In the genomic region with DNA sequence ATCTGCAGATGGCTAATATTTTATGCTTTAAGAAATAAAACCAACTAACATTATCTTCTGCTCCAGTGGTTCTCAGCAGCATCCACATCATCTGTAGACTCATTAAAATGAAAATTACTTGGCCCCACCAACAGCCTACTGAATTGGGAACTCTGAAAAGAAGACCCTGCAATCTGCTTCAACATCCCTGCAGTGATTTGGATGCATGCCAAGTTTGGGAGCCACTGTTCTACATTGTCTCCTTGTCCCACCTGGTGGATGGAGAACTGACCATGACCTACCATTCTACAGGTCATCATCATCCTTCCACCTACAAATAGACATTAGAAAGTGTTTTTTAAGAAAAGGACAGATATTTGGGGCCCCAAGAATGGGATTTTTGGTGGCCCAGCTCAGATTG, we compare ENCODE assay signal across 16 cellular contexts.
"Had no signal": no experiment of that assay in that cellular context is flagged by ENCODE, and none has a peak within 500 bp of the region (broad histone marks: within the 10 kb centered on the region; RNA-seq: fewer than 3 reads in every experiment).

No MANE protein-coding gene starts in this region.

- H3K27ac ChIP-seq: brain microvascular endothelial cell, gastrocnemius medialis, left lung, tibial nerve, uterus had no signal

- H3K4me1 ChIP-seq: gastrocnemius medialis, left lung, uterus had no signal

- H3K27ac Mint-ChIP-seq: activated CD4-positive, alpha-beta T cell treated with anti-CD3 and anti-CD28 coated beads, Interleukin-2, amount 10 ng/mL, durations not matched to agents 7 days and 5 days; activated naive CD8-positive, alpha-beta T cell treated with anti-CD3 and anti-CD28 coated beads for 36 hours; activated T-helper 1 cell treated with anti-CD3 and anti-CD28 coated beads, Interleukin-12 subunit alpha, Interleukin-12 subunit beta, Interleukin-2, Interleukin-4 antibody, amounts not matched to agents 30 ng/mL and 10 ng/mL and 1 ng/mL, durations not matched to agents 14 hours and 24 hours and 36 hours; naive thymus-derived CD8-positive, alpha-beta T cell; stimulated activated memory B cell treated with anti-CD40 and anti-IgM and Interleukin-4, amounts not matched to agents 10 μg/mL and 1 μg/mL and 100 μg/mL, for 72 hours; T-helper 2 cell treated with Interferon-gamma antibody and Interleukin-4, amounts not matched to agents 5 μg/mL and 100 μg/mL, for 36 hours had no signal

- H3K27me3 Mint-ChIP-seq: activated naive CD8-positive, alpha-beta T cell treated with anti-CD3 and anti-CD28 coated beads for 36 hours; stimulated activated memory B cell treated with anti-CD40 and anti-IgM and Interleukin-4, amounts not matched to agents 10 μg/mL and 1 μg/mL and 100 μg/mL, for 72 hours had no signal

- H3K4me3 Mint-ChIP-seq: activated CD4-positive, alpha-beta T cell treated with anti-CD3 and anti-CD28 coated beads, Interleukin-2, amount 10 ng/mL, durations not matched to agents 7 days and 5 days; activated naive CD8-positive, alpha-beta T cell treated with anti-CD3 and anti-CD28 coated beads for 36 hours; activated T-helper 1 cell treated with anti-CD3 and anti-CD28 coated beads, Interleukin-12 subunit alpha, Interleukin-12 subunit beta, Interleukin-2, Interleukin-4 antibody, amounts not matched to agents 30 ng/mL and 10 ng/mL and 1 ng/mL, durations not matched to agents 14 hours and 24 hours and 36 hours; naive thymus-derived CD8-positive, alpha-beta T cell; stimulated activated memory B cell treated with anti-CD40 and anti-IgM and Interleukin-4, amounts not matched to agents 10 μg/mL and 1 μg/mL and 100 μg/mL, for 72 hours; T-helper 2 cell treated with Interferon-gamma antibody and Interleukin-4, amounts not matched to agents 5 μg/mL and 100 μg/mL, for 36 hours had no signal

- ATAC-seq: gastrocnemius medialis; left lung; mucosa of descending colon; naive thymus-derived CD8-positive, alpha-beta T cell; stimulated activated memory B cell treated with anti-CD40 and anti-IgM and Interleukin-4, amounts not matched to agents 10 μg/mL and 1 μg/mL and 100 μg/mL, for 72 hours had no signal

- DNase-seq: activated CD4-positive, alpha-beta T cell treated with anti-CD3 and anti-CD28 coated beads, Interleukin-2, amount 10 ng/mL, durations not matched to agents 7 days and 5 days; activated CD8-positive, alpha-beta memory T cell treated with anti-CD3 and anti-CD28 coated beads for 24 hours; activated naive CD8-positive, alpha-beta T cell treated with anti-CD3 and anti-CD28 coated beads for 36 hours; brain microvascular endothelial cell; dermis blood vessel endothelial cell; erythroblast; gastrocnemius medialis; left lung; mucosa of descending colon; naive thymus-derived CD8-positive, alpha-beta T cell; uterus had no signal

- H3K9me3 Mint-ChIP-seq: activated CD4-positive, alpha-beta T cell treated with anti-CD3 and anti-CD28 coated beads, Interleukin-2, amount 10 ng/mL, durations not matched to agents 7 days and 5 days; activated naive CD8-positive, alpha-beta T cell treated with anti-CD3 and anti-CD28 coated beads for 36 hours; activated T-helper 1 cell treated with anti-CD3 and anti-CD28 coated beads, Interleukin-12 subunit alpha, Interleukin-12 subunit beta, Interleukin-2, Interleukin-4 antibody, amounts not matched to agents 30 ng/mL and 10 ng/mL and 1 ng/mL, durations not matched to agents 14 hours and 24 hours and 36 hours; naive thymus-derived CD8-positive, alpha-beta T cell; stimulated activated memory B cell treated with anti-CD40 and anti-IgM and Interleukin-4, amounts not matched to agents 10 μg/mL and 1 μg/mL and 100 μg/mL, for 72 hours; T-helper 2 cell treated with Interferon-gamma antibody and Interleukin-4, amounts not matched to agents 5 μg/mL and 100 μg/mL, for 36 hours had no signal

- H3K9me3 ChIP-seq: gastrocnemius medialis, heart right ventricle, left lung, mucosa of descending colon, tibial nerve, uterus had no signal

- H3K36me3 ChIP-seq: brain microvascular endothelial cell, gastrocnemius medialis, heart right ventricle, left lung, tibial nerve, uterus had no signal

- H3K36me3 Mint-ChIP-seq: activated naive CD8-positive, alpha-beta T cell treated with anti-CD3 and anti-CD28 coated beads for 36 hours; naive thymus-derived CD8-positive, alpha-beta T cell had no signal

- H3K4me3 ChIP-seq: gastrocnemius medialis, heart right ventricle, left lung, mucosa of descending colon, tibial nerve, uterus had no signal

- H3K4me1 Mint-ChIP-seq: activated CD4-positive, alpha-beta T cell treated with anti-CD3 and anti-CD28 coated beads, Interleukin-2, amount 10 ng/mL, durations not matched to agents 7 days and 5 days; activated naive CD8-positive, alpha-beta T cell treated with anti-CD3 and anti-CD28 coated beads for 36 hours; naive thymus-derived CD8-positive, alpha-beta T cell; stimulated activated memory B cell treated with anti-CD40 and anti-IgM and Interleukin-4, amounts not matched to agents 10 μg/mL and 1 μg/mL and 100 μg/mL, for 72 hours had no signal

- H3K27me3 ChIP-seq: heart right ventricle, left lung, tibial nerve, uterus had no signal
